ENCODE assay signal across 3 cellular contexts in the genomic region with DNA sequence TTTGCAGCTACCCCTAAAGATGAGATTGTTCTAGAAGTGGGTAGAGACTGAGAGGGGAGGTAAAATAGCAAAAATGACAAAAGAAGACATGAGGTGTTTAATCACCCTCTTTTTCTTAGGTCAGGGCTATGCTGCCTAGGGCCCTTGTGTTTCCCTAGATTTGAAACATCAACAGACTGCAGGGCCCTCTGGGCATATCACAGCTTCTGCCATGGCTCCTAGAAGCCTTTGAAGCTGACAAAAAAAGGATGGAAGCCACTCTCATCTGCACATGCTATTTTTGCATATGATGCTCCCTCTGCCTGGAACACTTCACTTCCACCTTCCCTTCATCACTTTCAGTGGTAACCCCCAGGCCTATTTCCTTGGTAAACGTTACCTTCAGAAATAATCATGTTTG.
TF ChIP-seq lines count a peak whose summit lies in the region.

No MANE protein-coding gene starts in this region.

TF ChIP-seq in SK-N-SH, 30 proteins besides CTCF, POLR2A, EP300 and RAD21 (continued from another document and continues in another):
- TF ChIP-seq, protein P1, sequence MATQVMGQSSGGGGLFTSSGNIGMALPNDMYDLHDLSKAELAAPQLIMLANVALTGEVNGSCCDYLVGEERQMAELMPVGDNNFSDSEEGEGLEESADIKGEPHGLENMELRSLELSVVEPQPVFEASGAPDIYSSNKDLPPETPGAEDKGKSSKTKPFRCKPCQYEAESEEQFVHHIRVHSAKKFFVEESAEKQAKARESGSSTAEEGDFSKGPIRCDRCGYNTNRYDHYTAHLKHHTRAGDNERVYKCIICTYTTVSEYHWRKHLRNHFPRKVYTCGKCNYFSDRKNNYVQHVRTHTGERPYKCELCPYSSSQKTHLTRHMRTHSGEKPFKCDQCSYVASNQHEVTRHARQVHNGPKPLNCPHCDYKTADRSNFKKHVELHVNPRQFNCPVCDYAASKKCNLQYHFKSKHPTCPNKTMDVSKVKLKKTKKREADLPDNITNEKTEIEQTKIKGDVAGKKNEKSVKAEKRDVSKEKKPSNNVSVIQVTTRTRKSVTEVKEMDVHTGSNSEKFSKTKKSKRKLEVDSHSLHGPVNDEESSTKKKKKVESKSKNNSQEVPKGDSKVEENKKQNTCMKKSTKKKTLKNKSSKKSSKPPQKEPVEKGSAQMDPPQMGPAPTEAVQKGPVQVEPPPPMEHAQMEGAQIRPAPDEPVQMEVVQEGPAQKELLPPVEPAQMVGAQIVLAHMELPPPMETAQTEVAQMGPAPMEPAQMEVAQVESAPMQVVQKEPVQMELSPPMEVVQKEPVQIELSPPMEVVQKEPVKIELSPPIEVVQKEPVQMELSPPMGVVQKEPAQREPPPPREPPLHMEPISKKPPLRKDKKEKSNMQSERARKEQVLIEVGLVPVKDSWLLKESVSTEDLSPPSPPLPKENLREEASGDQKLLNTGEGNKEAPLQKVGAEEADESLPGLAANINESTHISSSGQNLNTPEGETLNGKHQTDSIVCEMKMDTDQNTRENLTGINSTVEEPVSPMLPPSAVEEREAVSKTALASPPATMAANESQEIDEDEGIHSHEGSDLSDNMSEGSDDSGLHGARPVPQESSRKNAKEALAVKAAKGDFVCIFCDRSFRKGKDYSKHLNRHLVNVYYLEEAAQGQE (IDR thresholded peaks at IDR 0.05; ENCODE audit: low read depth, low read length) = no peak
- TF ChIP-seq, protein P2, sequence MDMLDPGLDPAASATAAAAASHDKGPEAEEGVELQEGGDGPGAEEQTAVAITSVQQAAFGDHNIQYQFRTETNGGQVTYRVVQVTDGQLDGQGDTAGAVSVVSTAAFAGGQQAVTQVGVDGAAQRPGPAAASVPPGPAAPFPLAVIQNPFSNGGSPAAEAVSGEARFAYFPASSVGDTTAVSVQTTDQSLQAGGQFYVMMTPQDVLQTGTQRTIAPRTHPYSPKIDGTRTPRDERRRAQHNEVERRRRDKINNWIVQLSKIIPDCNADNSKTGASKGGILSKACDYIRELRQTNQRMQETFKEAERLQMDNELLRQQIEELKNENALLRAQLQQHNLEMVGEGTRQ (IDR thresholded peaks at IDR 0.05; ENCODE audit: borderline replicate concordance, low read depth, low read length) = no peak
- TF ChIP-seq FOSL2 (IDR thresholded peaks at IDR 0.05; ENCODE audit: borderline replicate concordance, low read depth) = no peak
- no peak for TF ChIP-seq RXRA (IDR thresholded peaks at IDR 0.05; ENCODE audit: borderline replicate concordance, low read depth)
- TF ChIP-seq NRF1 (IDR thresholded peaks at IDR 0.05; ENCODE audit: low read depth, low read length) = no peak
- TF ChIP-seq RFX5 (IDR thresholded peaks at IDR 0.05; ENCODE audit: low read length) = no peak
- TF ChIP-seq TAF1 (IDR thresholded peaks at IDR 0.05; ENCODE audit: borderline replicate concordance, low read depth, low read length) = no peak
- no peak for TF ChIP-seq JUND (IDR thresholded peaks at IDR 0.05)
- TF ChIP-seq SIN3A (IDR thresholded peaks at IDR 0.05; ENCODE audit: borderline replicate concordance, low read depth, low read length) = no peak
- TF ChIP-seq, protein P3, sequence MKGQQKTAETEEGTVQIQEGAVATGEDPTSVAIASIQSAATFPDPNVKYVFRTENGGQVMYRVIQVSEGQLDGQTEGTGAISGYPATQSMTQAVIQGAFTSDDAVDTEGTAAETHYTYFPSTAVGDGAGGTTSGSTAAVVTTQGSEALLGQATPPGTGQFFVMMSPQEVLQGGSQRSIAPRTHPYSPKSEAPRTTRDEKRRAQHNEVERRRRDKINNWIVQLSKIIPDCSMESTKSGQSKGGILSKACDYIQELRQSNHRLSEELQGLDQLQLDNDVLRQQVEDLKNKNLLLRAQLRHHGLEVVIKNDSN (IDR thresholded peaks at IDR 0.05; ENCODE audit: borderline replicate concordance, low read depth) = no peak
- TF ChIP-seq, protein P4, sequence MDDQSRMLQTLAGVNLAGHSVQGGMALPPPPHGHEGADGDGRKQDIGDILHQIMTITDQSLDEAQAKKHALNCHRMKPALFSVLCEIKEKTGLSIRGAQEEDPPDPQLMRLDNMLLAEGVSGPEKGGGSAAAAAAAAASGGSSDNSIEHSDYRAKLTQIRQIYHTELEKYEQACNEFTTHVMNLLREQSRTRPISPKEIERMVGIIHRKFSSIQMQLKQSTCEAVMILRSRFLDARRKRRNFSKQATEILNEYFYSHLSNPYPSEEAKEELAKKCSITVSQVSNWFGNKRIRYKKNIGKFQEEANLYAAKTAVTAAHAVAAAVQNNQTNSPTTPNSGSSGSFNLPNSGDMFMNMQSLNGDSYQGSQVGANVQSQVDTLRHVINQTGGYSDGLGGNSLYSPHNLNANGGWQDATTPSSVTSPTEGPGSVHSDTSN (IDR thresholded peaks at IDR 0.05) = no peak
- no peak for TF ChIP-seq YY1 (IDR thresholded peaks at IDR 0.05; ENCODE audit: low read depth)
- no peak for TF ChIP-seq GATA2 (CRISPR knock-in tag; IDR thresholded peaks at IDR 0.05)
- TF ChIP-seq FOXM1 (IDR thresholded peaks at IDR 0.05; ENCODE audit: low read depth) = no peak

TF ChIP-seq in SK-N-SH treated with all-trans-retinoic acid at 6 μM for 48 hours, 23 proteins besides CTCF, POLR2A, EP300 and RAD21 (continued from another document):
- TF ChIP-seq, protein P5, sequence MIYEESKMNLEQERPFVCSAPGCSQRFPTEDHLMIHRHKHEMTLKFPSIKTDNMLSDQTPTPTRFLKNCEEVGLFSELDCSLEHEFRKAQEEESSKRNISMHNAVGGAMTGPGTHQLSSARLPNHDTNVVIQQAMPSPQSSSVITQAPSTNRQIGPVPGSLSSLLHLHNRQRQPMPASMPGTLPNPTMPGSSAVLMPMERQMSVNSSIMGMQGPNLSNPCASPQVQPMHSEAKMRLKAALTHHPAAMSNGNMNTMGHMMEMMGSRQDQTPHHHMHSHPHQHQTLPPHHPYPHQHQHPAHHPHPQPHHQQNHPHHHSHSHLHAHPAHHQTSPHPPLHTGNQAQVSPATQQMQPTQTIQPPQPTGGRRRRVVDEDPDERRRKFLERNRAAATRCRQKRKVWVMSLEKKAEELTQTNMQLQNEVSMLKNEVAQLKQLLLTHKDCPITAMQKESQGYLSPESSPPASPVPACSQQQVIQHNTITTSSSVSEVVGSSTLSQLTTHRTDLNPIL (CRISPR knock-in tag; IDR thresholded peaks at IDR 0.05; ENCODE audit: low read depth) = no peak
- TF ChIP-seq ISL1 (CRISPR knock-in tag; IDR thresholded peaks at IDR 0.05) (no peak), TOX (CRISPR knock-in tag; IDR thresholded peaks at IDR 0.05; ENCODE audit: borderline replicate concordance) (no peak), BACH2 (CRISPR knock-in tag; IDR thresholded peaks at IDR 0.05; ENCODE audit: borderline replicate concordance) (no peak), ZC3H10 (CRISPR knock-in tag; IDR thresholded peaks at IDR 0.05) (no peak), ZNF565 (CRISPR knock-in tag; conservative IDR thresholded peaks at IDR 0.05; ENCODE audit: low read depth) (no peak), ZNF8 (CRISPR knock-in tag; IDR thresholded peaks at IDR 0.05) (no peak), ZFP3 (CRISPR knock-in tag; IDR thresholded peaks at IDR 0.05) (no peak), ARNTL (CRISPR knock-in tag; IDR thresholded peaks at IDR 0.05; ENCODE audit: borderline replicate concordance, low read depth) (no peak), ZNF70 (CRISPR knock-in tag; IDR thresholded peaks at IDR 0.05) (no peak), RARB (CRISPR knock-in tag; IDR thresholded peaks at IDR 0.05) (no peak), SNAI2 (CRISPR knock-in tag; IDR thresholded peaks at IDR 0.05) (no peak), OSR1 (CRISPR knock-in tag; IDR thresholded peaks at IDR 0.05) (no peak)
- TF ChIP-seq, protein P6, sequence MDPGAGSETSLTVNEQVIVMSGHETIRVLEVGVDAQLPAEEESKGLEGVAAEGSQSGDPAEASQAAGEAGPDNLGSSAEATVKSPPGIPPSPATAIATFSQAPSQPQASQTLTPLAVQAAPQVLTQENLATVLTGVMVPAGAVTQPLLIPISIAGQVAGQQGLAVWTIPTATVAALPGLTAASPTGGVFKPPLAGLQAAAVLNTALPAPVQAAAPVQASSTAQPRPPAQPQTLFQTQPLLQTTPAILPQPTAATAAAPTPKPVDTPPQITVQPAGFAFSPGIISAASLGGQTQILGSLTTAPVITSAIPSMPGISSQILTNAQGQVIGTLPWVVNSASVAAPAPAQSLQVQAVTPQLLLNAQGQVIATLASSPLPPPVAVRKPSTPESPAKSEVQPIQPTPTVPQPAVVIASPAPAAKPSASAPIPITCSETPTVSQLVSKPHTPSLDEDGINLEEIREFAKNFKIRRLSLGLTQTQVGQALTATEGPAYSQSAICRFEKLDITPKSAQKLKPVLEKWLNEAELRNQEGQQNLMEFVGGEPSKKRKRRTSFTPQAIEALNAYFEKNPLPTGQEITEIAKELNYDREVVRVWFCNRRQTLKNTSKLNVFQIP (CRISPR knock-in tag; IDR thresholded peaks at IDR 0.05; ENCODE audit: borderline replicate concordance, low read depth) = no peak
- TF ChIP-seq, protein P7, sequence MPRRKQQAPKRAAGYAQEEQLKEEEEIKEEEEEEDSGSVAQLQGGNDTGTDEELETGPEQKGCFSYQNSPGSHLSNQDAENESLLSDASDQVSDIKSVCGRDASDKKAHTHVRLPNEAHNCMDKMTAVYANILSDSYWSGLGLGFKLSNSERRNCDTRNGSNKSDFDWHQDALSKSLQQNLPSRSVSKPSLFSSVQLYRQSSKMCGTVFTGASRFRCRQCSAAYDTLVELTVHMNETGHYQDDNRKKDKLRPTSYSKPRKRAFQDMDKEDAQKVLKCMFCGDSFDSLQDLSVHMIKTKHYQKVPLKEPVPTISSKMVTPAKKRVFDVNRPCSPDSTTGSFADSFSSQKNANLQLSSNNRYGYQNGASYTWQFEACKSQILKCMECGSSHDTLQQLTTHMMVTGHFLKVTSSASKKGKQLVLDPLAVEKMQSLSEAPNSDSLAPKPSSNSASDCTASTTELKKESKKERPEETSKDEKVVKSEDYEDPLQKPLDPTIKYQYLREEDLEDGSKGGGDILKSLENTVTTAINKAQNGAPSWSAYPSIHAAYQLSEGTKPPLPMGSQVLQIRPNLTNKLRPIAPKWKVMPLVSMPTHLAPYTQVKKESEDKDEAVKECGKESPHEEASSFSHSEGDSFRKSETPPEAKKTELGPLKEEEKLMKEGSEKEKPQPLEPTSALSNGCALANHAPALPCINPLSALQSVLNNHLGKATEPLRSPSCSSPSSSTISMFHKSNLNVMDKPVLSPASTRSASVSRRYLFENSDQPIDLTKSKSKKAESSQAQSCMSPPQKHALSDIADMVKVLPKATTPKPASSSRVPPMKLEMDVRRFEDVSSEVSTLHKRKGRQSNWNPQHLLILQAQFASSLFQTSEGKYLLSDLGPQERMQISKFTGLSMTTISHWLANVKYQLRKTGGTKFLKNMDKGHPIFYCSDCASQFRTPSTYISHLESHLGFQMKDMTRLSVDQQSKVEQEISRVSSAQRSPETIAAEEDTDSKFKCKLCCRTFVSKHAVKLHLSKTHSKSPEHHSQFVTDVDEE (CRISPR knock-in tag; IDR thresholded peaks at IDR 0.05) = no peak

TF ChIP-seq in HEK293T, 16 proteins besides CTCF, POLR2A, EP300 and RAD21 (continued from another document):
- TF ChIP-seq L3MBTL2 (conservative IDR thresholded peaks at IDR 0.05) (no peak), BHLHE40 (IDR thresholded peaks at IDR 0.05; ENCODE audit: borderline replicate concordance) (no peak), HDGF (IDR thresholded peaks at IDR 0.05; ENCODE audit: borderline replicate concordance) (no peak), TARDBP (IDR thresholded peaks at IDR 0.05) (no peak), SP1 (IDR thresholded peaks at IDR 0.05) (no peak)
